ENCODE assay signal across 16 cellular contexts in genomic region chr3:72258366-72258765, GRCh38.
DNase-seq lines count a peak whose midpoint lies in the region; ATAC-seq and TF ChIP-seq lines count a peak whose summit lies in the region.
"Had no signal": no experiment of that assay in that cellular context is flagged by ENCODE, and none has a peak within 500 bp of the region (broad histone marks: within the 10 kb centered on the region; RNA-seq: fewer than 3 reads in every experiment).

No MANE protein-coding gene starts in this region.

- CTCF ChIA-PET in OCI-LY7 (lab: Charles Lee; ENCODE audit: unreplicated experiment), result no interaction called here

- H3K4me2 ChIP-seq in OCI-LY7 (ENCODE audit: low read length), result no peak overlapping the region
- H3K4me2 ChIP-seq: PC-9 had no signal

- peaks cover 4% of the 10 kb centered on the region for H3K27me3 Mint-ChIP-seq in stimulated activated naive CD8-positive, alpha-beta T cell treated with anti-CD3 and anti-CD28 coated beads, Interleukin-15, Interleukin-2, amounts not matched to agents 100 ng/mL and 50 ng/mL, for 24 hours
- H3K27me3 Mint-ChIP-seq in endothelial cell (ENCODE audit: unreplicated experiment) (peaks cover 4% of the 10 kb centered on the region), type B pancreatic cell (peaks cover 13% of the 10 kb centered on the region)

- TF ChIP-seq CTCF in endothelial cell (IDR thresholded peaks at IDR 0.05; ENCODE audit: unreplicated experiment) (no peak), type B pancreatic cell (conservative IDR thresholded peaks at IDR 0.05) (no peak), esophagus muscularis mucosa (IDR thresholded peaks at IDR 0.05) (no peak), OCI-LY7 (conservative IDR thresholded peaks at IDR 0.05; ENCODE audit: low read length) (no peak), uterus (IDR thresholded peaks at IDR 0.05) (no peak)

- peaks cover 48% of the 10 kb centered on the region for H3K4me1 Mint-ChIP-seq in stimulated activated naive CD8-positive, alpha-beta T cell treated with anti-CD3 and anti-CD28 coated beads, Interleukin-15, Interleukin-2, amounts not matched to agents 100 ng/mL and 50 ng/mL, for 24 hours (ENCODE audit: low read depth)
- peaks cover 11% of the 10 kb centered on the region for H3K4me1 Mint-ChIP-seq in endothelial cell (ENCODE audit: unreplicated experiment)
- peaks cover 47% of the 10 kb centered on the region for H3K4me1 Mint-ChIP-seq in type B pancreatic cell (ENCODE audit: unreplicated experiment)

- H2AFZ ChIP-seq in OCI-LY7 (ENCODE audit: low read length), result no peak overlapping the region
- H2AFZ ChIP-seq: PC-9 had no signal

- POLR2A ChIA-PET in OCI-LY7 (lab: Charles Lee), result interaction anchor here (0.6 kb wide), 2 partner anchors 92 to 308 kb away, joined by 3 read pairs; no protein-coding TSS in a partner anchor

- H3K4me1 ChIP-seq in esophagus muscularis mucosa, result peaks cover 18 to 43% (median 41%) of the 10 kb centered on the region in 4 donors
- H3K4me1 ChIP-seq in OCI-LY7 (ENCODE audit: insufficient read depth, low read length, poor library complexity, severe bottlenecking), result peaks cover 7% of the 10 kb centered on the region
- peaks cover 0 to 12% of the 10 kb centered on the region in 2 donors for H3K4me1 ChIP-seq in uterus

- TF ChIP-seq EP300 in esophagus muscularis mucosa (IDR thresholded peaks at IDR 0.05), result no peak

- whole genome bisulfite sequencing in esophagus muscularis mucosa, result 66% methylated on average over 9 of the region's 10 CpGs

- ATAC-seq in stimulated activated naive CD8-positive, alpha-beta T cell treated with anti-CD3 and anti-CD28 coated beads, Interleukin-15, Interleukin-2, amounts not matched to agents 100 U/mL and 50 U/mL, for 24 hours, result no peak
- ATAC-seq: GM12878 had no signal

- BruUV-seq in OCI-LY7 (replicated peaks; lab: Mats Ljungman, UMichigan), result no TSS peak

- H3K4me3 ChIP-seq in esophagus muscularis mucosa (no peak overlapping the region), OCI-LY7 (ENCODE audit: low read depth, low read length, poor library complexity, severe bottlenecking) (no peak overlapping the region), uterus (no peak overlapping the region)
- H3K4me3 ChIP-seq: adrenal gland, GM12878, PC-9, thoracic aorta had no signal

- H4K20me1 ChIP-seq in OCI-LY7 (ENCODE audit: insufficient read depth, low read length), result no peaks in the 10 kb centered on the region

- H3K9me3 Mint-ChIP-seq in stimulated activated naive CD8-positive, alpha-beta T cell treated with anti-CD3 and anti-CD28 coated beads, Interleukin-15, Interleukin-2, amounts not matched to agents 100 ng/mL and 50 ng/mL, for 24 hours, result peaks cover 6% of the 10 kb centered on the region
- H3K9me3 Mint-ChIP-seq in endothelial cell (ENCODE audit: unreplicated experiment), result no peaks in the 10 kb centered on the region
- peaks cover 5% of the 10 kb centered on the region for H3K9me3 Mint-ChIP-seq in type B pancreatic cell
- H3K9me3 Mint-ChIP-seq: mesothelial cell of epicardium had no signal

- no peak for TF ChIP-seq POLR2A in esophagus muscularis mucosa (IDR thresholded peaks at IDR 0.05; ENCODE audit: low read depth)
- TF ChIP-seq POLR2A in uterus (IDR thresholded peaks at IDR 0.05), result no peak

- H3K79me2 ChIP-seq in OCI-LY7 (ENCODE audit: insufficient read depth, low read depth, low read length), result no peaks in the 10 kb centered on the region

- H3K36me3 Mint-ChIP-seq in stimulated activated naive CD8-positive, alpha-beta T cell treated with anti-CD3 and anti-CD28 coated beads, Interleukin-15, Interleukin-2, amounts not matched to agents 100 ng/mL and 50 ng/mL, for 24 hours (ENCODE audit: low read depth), result no peaks in the 10 kb centered on the region
- no peaks in the 10 kb centered on the region for H3K36me3 Mint-ChIP-seq in endothelial cell (ENCODE audit: low read depth, unreplicated experiment)
- H3K36me3 Mint-ChIP-seq in type B pancreatic cell, result no peaks in the 10 kb centered on the region
- H3K36me3 Mint-ChIP-seq: mesothelial cell of epicardium had no signal

- intact Hi-C loops in esophagus muscularis mucosa (cut with DNase I), result no loop called here
- intact Hi-C loops in OCI-LY7 (cut with micrococcal nuclease; ENCODE audit: unreplicated experiment), result no loop called here
- intact Hi-C loops in uterus (cut with DNase I; ENCODE audit: low total_unique reads), result no loop called here

- H3K27ac Mint-ChIP-seq in stimulated activated naive CD8-positive, alpha-beta T cell treated with anti-CD3 and anti-CD28 coated beads, Interleukin-15, Interleukin-2, amounts not matched to agents 100 ng/mL and 50 ng/mL, for 24 hours, result no peak overlapping the region
- peak overlapping the region; percentile 38 for H3K27ac Mint-ChIP-seq in endothelial cell (ENCODE audit: unreplicated experiment)
- peak overlapping the region; percentile 6 for H3K27ac Mint-ChIP-seq in type B pancreatic cell
- H3K27ac Mint-ChIP-seq: mesothelial cell of epicardium had no signal

- H3K9me3 ChIP-seq in esophagus muscularis mucosa, result no peaks in the 10 kb centered on the region
- H3K9me3 ChIP-seq in OCI-LY7 (ENCODE audit: low read length), result no peaks in the 10 kb centered on the region
- H3K9me3 ChIP-seq in uterus, result no peaks in the 10 kb centered on the region
- H3K9me3 ChIP-seq: adrenal gland, thoracic aorta had no signal

- H3K27me3 ChIP-seq in esophagus muscularis mucosa, result no peaks in the 10 kb centered on the region
- no peaks in the 10 kb centered on the region for H3K27me3 ChIP-seq in uterus
- H3K27me3 ChIP-seq: adrenal gland had no signal

- no peaks in the 10 kb centered on the region for H3K36me3 ChIP-seq in esophagus muscularis mucosa
- no peaks in the 10 kb centered on the region for H3K36me3 ChIP-seq in OCI-LY7 (ENCODE audit: insufficient read depth, low read length)
- H3K36me3 ChIP-seq in uterus, result no peaks in the 10 kb centered on the region
- H3K36me3 ChIP-seq: adrenal gland, thoracic aorta had no signal

- H3K4me3 Mint-ChIP-seq in stimulated activated naive CD8-positive, alpha-beta T cell treated with anti-CD3 and anti-CD28 coated beads, Interleukin-15, Interleukin-2, amounts not matched to agents 100 ng/mL and 50 ng/mL, for 24 hours, result peak overlapping the region; percentile 33
- H3K4me3 Mint-ChIP-seq in endothelial cell (ENCODE audit: unreplicated experiment) (no peak overlapping the region), type B pancreatic cell (peak overlapping the region; percentile 51)
- H3K4me3 Mint-ChIP-seq: mesothelial cell of epicardium had no signal

- DNase-seq in stimulated activated naive CD8-positive, alpha-beta T cell treated with anti-CD3 and anti-CD28 coated beads, Interleukin-15, Interleukin-2, amounts not matched to agents 100 U/mL and 50 U/mL, for 24 hours, result no peak
- DNase-seq in NCI-H748 treated with DMSO at 0.1 percent for 48 hours (lab: John Stamatoyannopoulos, UW), result peak; percentile 22
- DNase-seq in endothelial cell (ENCODE audit: low spot score), result no peak
- DNase-seq in type B pancreatic cell (ENCODE audit: extremely low spot score, unreplicated experiment), result no peak
- no peak for DNase-seq in esophagus muscularis mucosa (ENCODE audit: extremely low spot score)
- DNase-seq in OCI-LY7 (ENCODE audit: low spot score), result no peak
- no peak for DNase-seq in uterus
- DNase-seq: adrenal gland, EL, PC-9 had no signal

- H3K9me2 ChIP-seq in OCI-LY7 (ENCODE audit: insufficient read depth, low read length), result no peaks in the 10 kb centered on the region

- H3K27ac ChIP-seq in esophagus muscularis mucosa (replicated peaks in 1 of 4) (no peak overlapping the region), OCI-LY7 (ENCODE audit: low read depth, low read length, poor library complexity, severe bottlenecking) (no peak overlapping the region), uterus (no peak overlapping the region)
- H3K27ac ChIP-seq: adrenal gland, epithelial cell of prostate, PC-9, thoracic aorta, VCaP had no signal
